Comparison of ENCODE assay signal across 18 cellular contexts in genomic region chr14:34067587-34067986, GRCh38.
DNase-seq lines count a peak whose midpoint lies in the region; ATAC-seq, FAIRE-seq and TF ChIP-seq lines count a peak whose summit lies in the region.
"Had no signal": no experiment of that assay in that cellular context is flagged by ENCODE, and none has a peak within 500 bp of the region (broad histone marks: within the 10 kb centered on the region; RNA-seq: fewer than 3 reads in every experiment).

No MANE protein-coding gene starts in this region.

- no peak for TF ChIP-seq EP300 in K562 (IDR thresholded peaks at IDR 0.05; ENCODE audit: low read length)

- H3K79me2 ChIP-seq in K562 (ENCODE audit: control insufficient read depth, insufficient read depth, low read length), result no peaks in the 10 kb centered on the region

- ATAC-seq in left ventricle myocardium superior, result no peak
- no peak for ATAC-seq in K562
- ATAC-seq: GM12878, GM23338, HCT116 had no signal

- no peak overlapping the region for H3K4me3 ChIP-seq in left ventricle myocardium inferior
- no peak overlapping the region for H3K4me3 ChIP-seq in K562
- H3K4me3 ChIP-seq: GM12878, GM23338 had no signal

- BruUV-seq in K562 (replicated peaks; lab: Mats Ljungman, UMichigan), result no TSS peak

- CTCF ChIA-PET in K562 (lab: Yijun Ruan, JAX; ENCODE audit: low intra/inter-chr PET ratio), result no interaction called here

- no peaks in the 10 kb centered on the region for H4K20me1 ChIP-seq in K562 (replicated peaks; ENCODE audit: control insufficient read depth, insufficient read depth, low read length)

- H3K36me3 ChIP-seq in left ventricle myocardium inferior (no peaks in the 10 kb centered on the region), K562 (ENCODE audit: control insufficient read depth, insufficient read depth, low read length) (no peaks in the 10 kb centered on the region)

- in situ Hi-C loops in K562 (cut with MboI), result no loop called here

- TF ChIP-seq RAD21 in K562 (CRISPR knock-in tag; conservative IDR thresholded peaks at IDR 0.05 in 1 of 2, IDR thresholded peaks at IDR 0.05 in 1 of 2), result no peak

- no peaks in the 10 kb centered on the region for H3K27me3 ChIP-seq in left ventricle myocardium inferior (ENCODE audit: low read depth)
- H3K27me3 ChIP-seq in K562 (ENCODE audit: control insufficient read depth in 2 of 2, insufficient read depth in 2 of 2, low read length in 2 of 2), result no peaks in the 10 kb centered on the region

- DNase-seq in NCI-H2171 treated with DMSO at 0.1 percent for 48 hours (lab: John Stamatoyannopoulos, UW) (peak; percentile 49), NCI-H2171 (lab: John Stamatoyannopoulos, UW) (no peak), left ventricle myocardium inferior (no peak), left ventricle myocardium superior (no peak), K562 (ENCODE audit: extremely low read depth in 1 of 4, low spot score in 3 of 4) (no peak), NCI-H2107 (lab: John Stamatoyannopoulos, UW) (no peak)
- DNase-seq: C1 segment of cervical spinal cord; Calu3; CD4-positive, alpha-beta memory T cell; COR-L47; DMS79; EL; GDM1; H9 had no signal

- H3K4me2 ChIP-seq in K562 (ENCODE audit: insufficient read depth, low read length), result no peak overlapping the region
- H3K4me2 ChIP-seq: GM23338 had no signal

- no peak for TF ChIP-seq CTCF in left ventricle myocardium inferior (IDR thresholded peaks at IDR 0.05; ENCODE audit: borderline replicate concordance)
- TF ChIP-seq CTCF in K562 (IDR thresholded peaks at IDR 0.05 in 2 of 3, conservative IDR thresholded peaks at IDR 0.05 in 1 of 3; ENCODE audit: insufficient read depth in 2 of 3, low read depth in 1 of 3, low read length in 3 of 3), result no peak

- no peak for TF ChIP-seq POLR2A in K562 (conservative IDR thresholded peaks at IDR 0.05)

- peak overlapping the region; percentile 85 for H3K27ac ChIP-seq in left ventricle myocardium inferior (replicated peaks)
- no peak overlapping the region for H3K27ac ChIP-seq in K562 (ENCODE audit: extremely low read depth, low read depth, low read length)

- POLR2A ChIA-PET in K562 (lab: Yijun Ruan, JAX), result no interaction called here

- H2AFZ ChIP-seq in K562 (ENCODE audit: low read depth, low read length), result no peak overlapping the region

- 8% methylated on average over 3 of the region's 3 CpGs for WGBS in K562 (ENCODE audit: insufficient coverage, low coverage, missing lambda C conversion rate)

- no peak overlapping the region for H3K9ac ChIP-seq in K562 (ENCODE audit: insufficient read depth in 1 of 2, low read depth in 2 of 2, low read length in 2 of 2)

- no peak for FAIRE-seq in K562 (lab: Jason Lieb, UNC)
- FAIRE-seq: GM12878, GM19239 had no signal

- peaks cover 15% of the 10 kb centered on the region for H3K9me3 ChIP-seq in left ventricle myocardium inferior (replicated peaks)
- 0 out of 2 replicates have a peak, but pooled peaks cover 3% of the 10 kb centered on the region for H3K9me3 ChIP-seq in K562 (replicated peaks; ENCODE audit: control insufficient read depth, insufficient read depth, low read depth, low read length)

- H3K4me1 ChIP-seq in left ventricle myocardium inferior (peaks cover 47% of the 10 kb centered on the region), K562 (replicated peaks in 1 of 2; ENCODE audit: control insufficient read depth in 2 of 2, insufficient read depth in 2 of 2, low read length in 2 of 2) (peaks cover 0 to 15% of the 10 kb centered on the region in 2 experiments; a peak in 3 of 5 replicates)

- H3K9me1 ChIP-seq in K562 (ENCODE audit: control insufficient read depth, insufficient read depth, low read length), result no peaks in the 10 kb centered on the region

- intact Hi-C loops in left ventricle myocardium inferior (cut with micrococcal nuclease), result no loop called here
- intact Hi-C loops in left ventricle myocardium superior (cut with micrococcal nuclease), result no loop called here
- intact Hi-C loops in K562 (cut with micrococcal nuclease), result no loop called here

TF ChIP-seq in K562, 482 proteins besides CTCF, POLR2A, EP300 and RAD21:
- TF ChIP-seq MEIS2 (IDR thresholded peaks at IDR 0.05; ENCODE audit: partially characterized antibody) (peak; percentile 84), FOXO4 (CRISPR knock-in tag; IDR thresholded peaks at IDR 0.05) (no peak), ZNF780A (CRISPR knock-in tag; IDR thresholded peaks at IDR 0.05) (no peak), IRF1 (CRISPR knock-in tag; IDR thresholded peaks at IDR 0.05; ENCODE audit: borderline replicate concordance) (no peak), ELF1 (tag; IDR thresholded peaks at IDR 0.05) (no peak), PKNOX1 (IDR thresholded peaks at IDR 0.05) (peak; percentile 31; the same call in 1 of the 2 replicates), NFE2 (IDR thresholded peaks at IDR 0.05; ENCODE audit: low read depth) (0 out of 2 replicates have a peak, but pooled peaks have one; percentile 8), TRIM24 (IDR thresholded peaks at IDR 0.05) (0 out of 4 replicates have a peak, but pooled peaks of 1 of the 2 experiments have one; percentile 30)
- TF ChIP-seq, protein P1, sequence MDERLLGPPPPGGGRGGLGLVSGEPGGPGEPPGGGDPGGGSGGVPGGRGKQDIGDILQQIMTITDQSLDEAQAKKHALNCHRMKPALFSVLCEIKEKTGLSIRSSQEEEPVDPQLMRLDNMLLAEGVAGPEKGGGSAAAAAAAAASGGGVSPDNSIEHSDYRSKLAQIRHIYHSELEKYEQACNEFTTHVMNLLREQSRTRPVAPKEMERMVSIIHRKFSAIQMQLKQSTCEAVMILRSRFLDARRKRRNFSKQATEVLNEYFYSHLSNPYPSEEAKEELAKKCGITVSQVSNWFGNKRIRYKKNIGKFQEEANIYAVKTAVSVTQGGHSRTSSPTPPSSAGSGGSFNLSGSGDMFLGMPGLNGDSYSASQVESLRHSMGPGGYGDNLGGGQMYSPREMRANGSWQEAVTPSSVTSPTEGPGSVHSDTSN (CRISPR knock-in tag; IDR thresholded peaks at IDR 0.05; ENCODE audit: low read depth), result no peak
- TF ChIP-seq, protein P1 (tag; conservative IDR thresholded peaks at IDR 0.05; ENCODE audit: low read depth), result peak; percentile 55; the same call in 1 of the 2 replicates
